Comparison of ENCODE assay signal across 19 cellular contexts in genomic region chr1:24216730-24217129, GRCh38. TPM values are rescaled to one million over a fixed set of nuclear protein-coding genes. Genes with fewer than 3 reads are reported as not detected.
DNase-seq lines count a peak whose midpoint lies in the region; ATAC-seq, FAIRE-seq and TF ChIP-seq lines count a peak whose summit lies in the region.
"Had no signal": no experiment of that assay in that cellular context is flagged by ENCODE, and none has a peak within 500 bp of the region (broad histone marks: within the 10 kb centered on the region; RNA-seq: fewer than 3 reads in every experiment).

No MANE protein-coding gene starts in this region.

- H3K4me1 ChIP-seq in body of pancreas: peaks cover 8% of the 10 kb centered on the region
- no peaks in the 10 kb centered on the region for H3K4me1 ChIP-seq in pancreas
- peaks cover 0 to 8% (median 0%) of the 10 kb centered on the region in 4 donors for H3K4me1 ChIP-seq in tibial artery

- ATAC-seq in body of pancreas (peak; percentile 27), pancreas (peak in 3 of 4 donors; percentile 40 to 82 (median 49))

- H3K36me3 ChIP-seq in body of pancreas (replicated peaks in 1 of 2; ENCODE audit: insufficient read depth in 1 of 2, low read depth in 2 of 2) (no peaks in the 10 kb centered on the region), pancreas (no peaks in the 10 kb centered on the region), tibial artery (no peaks in the 10 kb centered on the region)

- DNase-seq in NCI-H1105 treated with DMSO at 0.1 percent for 48 hours (lab: John Stamatoyannopoulos, UW): peak; percentile 65
- DNase-seq in NCI-H1105 (lab: John Stamatoyannopoulos, UW): no peak
- DNase-seq in NCI-H2196 (lab: John Stamatoyannopoulos, UW; ENCODE audit: unreplicated experiment): peak; percentile 30
- peak in 1 of 4 donors; percentile 15 for DNase-seq in body of pancreas
- no peak for DNase-seq in pancreas
- no peak for DNase-seq in SW 1271 (lab: John Stamatoyannopoulos, UW)
- no peak for DNase-seq in NCI-H774 (lab: John Stamatoyannopoulos, UW)
- no peak for DNase-seq in tibial artery
- DNase-seq: GDM1, HFFc6, KBM-7, NCI-H1048, OCI-M1, Right ventricle myocardium superior had no signal

- H3K27me3 ChIP-seq in body of pancreas (no peaks in the 10 kb centered on the region), pancreas (no peaks in the 10 kb centered on the region), tibial artery (peaks cover 0 to 63% of the 10 kb centered on the region in 2 donors)

- FAIRE-seq in pancreas (lab: Jason Lieb, UNC): no peak
- FAIRE-seq: GM19239 had no signal

- H3K9me3 ChIP-seq in body of pancreas: no peaks in the 10 kb centered on the region
- no peaks in the 10 kb centered on the region for H3K9me3 ChIP-seq in pancreas
- H3K9me3 ChIP-seq in tibial artery: no peaks in the 10 kb centered on the region

- H3K27ac ChIP-seq in body of pancreas (peak overlapping the region in 1 of 4 donors; percentile 3), pancreas (no peak overlapping the region), tibial artery (no peak overlapping the region)
- H3K27ac ChIP-seq: GM23248, HL-60 had no signal

- intact Hi-C loops in body of pancreas (cut with DNase I): no loop called here
- intact Hi-C loops in pancreas (cut with DNase I): loop anchor here in 1 of 3 donors (10.0 kb wide), 1 partner anchor 168 kb away; no protein-coding TSS in a partner anchor
- intact Hi-C loops in tibial artery (cut with DNase I; ENCODE audit: low total_unique reads): loop anchor here (10.0 kb wide), 1 partner anchor 408 kb away; no protein-coding TSS in a partner anchor

- no peak for TF ChIP-seq POLR2A in body of pancreas (IDR thresholded peaks at IDR 0.05)

- TF ChIP-seq CTCF in body of pancreas (IDR thresholded peaks at IDR 0.05): no peak
- no peak for TF ChIP-seq CTCF in pancreas (IDR thresholded peaks at IDR 0.05)
- no peak for TF ChIP-seq CTCF in tibial artery (IDR thresholded peaks at IDR 0.05)

- WGBS in body of pancreas, 2 donors: 32 to 38% methylated on average over 4 of the region's 4 CpGs
- 32 to 33% methylated on average over 4 of the region's 4 CpGs for WGBS in pancreas, 2 donors

- H3K4me3 ChIP-seq in body of pancreas: no peak overlapping the region
- no peak overlapping the region for H3K4me3 ChIP-seq in pancreas
- no peak overlapping the region for H3K4me3 ChIP-seq in tibial artery
- H3K4me3 ChIP-seq: GM23248 had no signal

RNA-seq across cellular contexts. Expression of gene IFNLR1, which starts 29.6 kb away (rescaled TPM):
- total RNA-seq in body of pancreas: 1 to 10 TPM; 4.6 to 5.4 TPM
- 1 to 10 TPM; 3.0 to 8.4 (median 4.7) TPM for total RNA-seq in pancreas
- 1 to 10 TPM; 2.3 to 3.4 TPM for polyA plus RNA-seq in pancreas
- total RNA-seq: A172, GM23248, HFFc6 had no signal
- polyA plus RNA-seq: CD14-positive monocyte, GM23248 had no signal

Comparison
In these comparisons a context has a peak if more than half of its experiments do, and no peak if none do; other contexts are left out.
1. DNase-seq: peak in NCI-H1105 treated with DMSO at 0.1 percent for 48 hours (single experiment) and NCI-H2196 (single experiment); none in NCI-H1105 (single experiment), pancreas (0 of 6), SW 1271 (0 of 2), NCI-H774 (single experiment) and tibial artery (0 of 2).